ENCODE assay signal across 21 cellular contexts in the genomic region with DNA sequence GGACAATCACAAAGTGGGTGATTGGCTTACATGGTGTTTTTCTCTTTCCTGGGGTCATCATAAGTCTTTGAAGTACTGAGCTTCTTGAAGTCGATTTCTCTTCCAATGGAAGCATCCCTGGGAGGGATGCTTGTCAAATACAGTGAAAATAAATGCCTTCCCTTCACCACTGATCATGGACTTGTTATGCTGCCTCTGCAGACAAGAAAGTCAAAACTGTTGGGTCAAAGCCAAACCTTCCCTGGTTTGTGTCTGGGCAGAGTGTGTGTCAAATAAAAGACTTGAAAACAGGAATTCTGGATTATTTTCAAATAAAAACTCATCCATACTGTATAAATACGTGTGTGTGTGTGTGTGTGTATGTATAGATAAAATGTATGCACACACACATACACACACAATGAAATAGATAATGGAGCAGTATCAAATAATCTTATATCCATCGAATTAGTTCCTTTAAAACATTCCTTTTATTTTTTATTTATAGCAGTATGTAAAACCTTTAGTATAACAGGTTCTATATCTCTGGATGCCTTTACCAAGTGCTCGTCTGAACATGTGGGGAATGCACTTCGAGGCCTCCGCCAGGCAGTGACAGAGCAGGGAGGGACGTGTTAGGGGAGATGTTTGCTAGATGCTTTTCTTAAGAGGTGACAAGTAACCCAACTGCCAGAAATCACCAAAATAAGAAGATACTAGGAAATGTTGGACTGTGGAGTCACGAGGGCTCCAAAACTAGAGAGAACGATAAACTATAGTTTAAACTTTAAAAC. TPM values are rescaled to one million over a fixed set of nuclear protein-coding genes. Genes with fewer than 3 reads are reported as not detected.
DNase-seq lines count a peak whose midpoint lies in the region; ATAC-seq, FAIRE-seq and TF ChIP-seq lines count a peak whose summit lies in the region.
"Had no signal": no experiment of that assay in that cellular context is flagged by ENCODE, and none has a peak within 500 bp of the region (broad histone marks: within the 10 kb centered on the region; RNA-seq: fewer than 3 reads in every experiment).

No MANE protein-coding gene starts in this region.

- CTCF ChIA-PET in CD8-positive, alpha-beta T cell (lab: Charles Lee) = interaction anchor here (0.6 kb wide), 1 partner anchor 473 kb away, joined by 3 read pairs; no protein-coding TSS in a partner anchor

- H3K36me3 Mint-ChIP-seq in mesothelial cell of epicardium = no peaks in the 10 kb centered on the region
- no peaks in the 10 kb centered on the region for H3K36me3 Mint-ChIP-seq in CD8-positive, alpha-beta T cell
- no peaks in the 10 kb centered on the region for H3K36me3 Mint-ChIP-seq in type B pancreatic cell
- H3K36me3 Mint-ChIP-seq: activated CD4-positive, alpha-beta memory T cell treated with anti-CD3 and anti-CD28 coated beads for 36 hours; activated naive CD4-positive, alpha-beta T cell treated with anti-CD3 and anti-CD28 coated beads, Interleukin-2, amount 50 U/mL, for 72 hours had no signal

- no peaks in the 10 kb centered on the region for H3K36me3 ChIP-seq in bronchial epithelial cell (ENCODE audit: control insufficient read depth, insufficient read depth, low read length)
- H3K36me3 ChIP-seq in CD8-positive, alpha-beta T cell (ENCODE audit: insufficient read depth, low read length) = no peaks in the 10 kb centered on the region
- H3K36me3 ChIP-seq: stomach had no signal

- no peak for TF ChIP-seq CTCF in bronchial epithelial cell (IDR thresholded peaks at IDR 0.05; ENCODE audit: insufficient read depth, low read length, severe bottlenecking)
- TF ChIP-seq CTCF in mesothelial cell of epicardium (IDR thresholded peaks at IDR 0.05; ENCODE audit: unreplicated experiment) = no peak
- no peak for TF ChIP-seq CTCF in CD8-positive, alpha-beta T cell (IDR thresholded peaks at IDR 0.05)
- TF ChIP-seq CTCF in type B pancreatic cell (conservative IDR thresholded peaks at IDR 0.05) = no peak

- H3K4me1 Mint-ChIP-seq in mesothelial cell of epicardium (peaks cover 48% of the 10 kb centered on the region), type B pancreatic cell (ENCODE audit: unreplicated experiment) (peaks cover 8% of the 10 kb centered on the region)
- no peaks in the 10 kb centered on the region for H3K4me1 Mint-ChIP-seq in CD8-positive, alpha-beta T cell (ENCODE audit: low read depth)

- no peaks in the 10 kb centered on the region for H3K9me3 ChIP-seq in CD8-positive, alpha-beta T cell (ENCODE audit: low read length)
- H3K9me3 ChIP-seq: stomach had no signal

- intact Hi-C loops in CD8-positive, alpha-beta T cell (cut with DNase I, micrococcal nuclease) = no loop called here

- peaks cover 3% of the 10 kb centered on the region for H3K27me3 Mint-ChIP-seq in mesothelial cell of epicardium (ENCODE audit: low read depth)
- peaks cover 6% of the 10 kb centered on the region for H3K27me3 Mint-ChIP-seq in CD8-positive, alpha-beta T cell (ENCODE audit: low read depth)
- H3K27me3 Mint-ChIP-seq in type B pancreatic cell = no peaks in the 10 kb centered on the region

- no peaks in the 10 kb centered on the region for H3K4me1 ChIP-seq in CD8-positive, alpha-beta T cell (ENCODE audit: insufficient read depth, low read length)
- H3K4me1 ChIP-seq: stomach had no signal

- no peak for ATAC-seq in CD8-positive, alpha-beta T cell
- no peak for ATAC-seq in HG02678 (IDR thresholded peaks at IDR 0.05; ENCODE audit: unreplicated experiment)

- peak overlapping the region; percentile 3 for H3K27ac Mint-ChIP-seq in mesothelial cell of epicardium
- H3K27ac Mint-ChIP-seq in CD8-positive, alpha-beta T cell = no peak overlapping the region
- H3K27ac Mint-ChIP-seq in type B pancreatic cell = no peak overlapping the region
- H3K27ac Mint-ChIP-seq: activated CD4-positive, alpha-beta memory T cell treated with anti-CD3 and anti-CD28 coated beads for 36 hours; activated naive CD4-positive, alpha-beta T cell treated with anti-CD3 and anti-CD28 coated beads, Interleukin-2, amount 50 U/mL, for 72 hours had no signal

- H3K4me3 ChIP-seq in bronchial epithelial cell (ENCODE audit: low read depth, low read length) = no peak overlapping the region
- no peak overlapping the region for H3K4me3 ChIP-seq in CD8-positive, alpha-beta T cell (ENCODE audit: low read depth, low read length)
- H3K4me3 ChIP-seq: stomach had no signal

- H3K4me3 Mint-ChIP-seq in mesothelial cell of epicardium = no peak overlapping the region
- no peak overlapping the region for H3K4me3 Mint-ChIP-seq in CD8-positive, alpha-beta T cell
- H3K4me3 Mint-ChIP-seq in type B pancreatic cell = no peak overlapping the region
- H3K4me3 Mint-ChIP-seq: activated CD4-positive, alpha-beta memory T cell treated with anti-CD3 and anti-CD28 coated beads for 36 hours; activated T-cell treated with anti-CD3 and anti-CD28 coated beads, Interleukin-2, amount 50 U/mL, for 4 hours had no signal

- no peak for FAIRE-seq in bronchial epithelial cell (lab: Jason Lieb, UNC)
- FAIRE-seq: GM12892, urothelium cell line had no signal

- no peaks in the 10 kb centered on the region for H3K27me3 ChIP-seq in bronchial epithelial cell (ENCODE audit: control insufficient read depth, insufficient read depth, low read length)
- no peaks in the 10 kb centered on the region for H3K27me3 ChIP-seq in CD8-positive, alpha-beta T cell (ENCODE audit: insufficient read depth, low read length)
- H3K27me3 ChIP-seq: stomach had no signal

- H3K27ac ChIP-seq in CD8-positive, alpha-beta T cell (ENCODE audit: low read depth, low read length) = no peak overlapping the region
- H3K27ac ChIP-seq: KMS-11, stomach, VCaP had no signal

- DNase-seq in EH (ENCODE audit: low read depth) (peak; percentile 45), M059J (ENCODE audit: low read depth) (peak; percentile 68), bronchial epithelial cell (ENCODE audit: low read depth) (peak; percentile 41), mesothelial cell of epicardium (ENCODE audit: low spot score in 2 of 2, unreplicated experiment in 2 of 2) (no peak), type B pancreatic cell (ENCODE audit: extremely low spot score, unreplicated experiment) (no peak)
- no peak for DNase-seq in CD8-positive, alpha-beta T cell
- no peak for DNase-seq in activated CD4-positive, alpha-beta T cell treated with anti-CD3 and anti-CD28 coated beads, Interleukin-2, amount 50 U/mL, for 1 hour
- DNase-seq: activated CD4-positive, alpha-beta memory T cell treated with anti-CD3 and anti-CD28 coated beads for 36 hours; activated T-cell treated with anti-CD3 and anti-CD28 coated beads, Interleukin-2, amount 50 U/mL, for 4 hours; GF-D8; islet precursor cell; NK-92 treated with Interleukin-12 subunit alpha and Interleukin-12 subunit beta, amount 100 ng/mL, for 24 hours; retina; stomach had no signal

- POLR2A ChIA-PET in CD8-positive, alpha-beta T cell (lab: Charles Lee) = no interaction called here

- H3K9me3 Mint-ChIP-seq in mesothelial cell of epicardium = no peaks in the 10 kb centered on the region
- H3K9me3 Mint-ChIP-seq in CD8-positive, alpha-beta T cell = no peaks in the 10 kb centered on the region
- no peaks in the 10 kb centered on the region for H3K9me3 Mint-ChIP-seq in type B pancreatic cell
- H3K9me3 Mint-ChIP-seq: activated CD4-positive, alpha-beta memory T cell treated with anti-CD3 and anti-CD28 coated beads for 36 hours; activated naive CD4-positive, alpha-beta T cell treated with anti-CD3 and anti-CD28 coated beads, Interleukin-2, amount 50 U/mL, for 72 hours; activated T-cell treated with anti-CD3 and anti-CD28 coated beads, Interleukin-2, amount 50 U/mL, for 4 hours had no signal

RNA-seq across cellular contexts. Expression of a gene that starts 27.2 kb away (rescaled TPM):
- 0.17 TPM in 1 of 2 replicates, not detected in the other for total RNA-seq in M059J (2014; rRNA removed; shearing (Covaris generic))
- total RNA-seq in bronchial epithelial cell = not detected in 2 replicates
- total RNA-seq in mesothelial cell of epicardium = 0.49 to 0.86 TPM (median 0.61 TPM) in 3 replicates
- not detected for total RNA-seq in CD8-positive, alpha-beta T cell
- 0.64 and 1.1 TPM in 2 replicates for total RNA-seq in type B pancreatic cell (ENCODE audit: low replicate concordance)
- total RNA-seq: activated CD4-positive, alpha-beta memory T cell treated with anti-CD3 and anti-CD28 coated beads for 36 hours; activated naive CD4-positive, alpha-beta T cell treated with anti-CD3 and anti-CD28 coated beads, Interleukin-2, amount 50 U/mL, for 72 hours; T-helper 1 cell treated with Interleukin-12 subunit alpha and Interleukin-12 subunit beta and Interleukin-4 antibody, amounts not matched to agents 30 ng/mL and 1 ng/mL, for 36 hours had no signal

Comparison
In these comparisons a context has a peak if more than half of its experiments do, and no peak if none do; other contexts are left out.
1. DNase-seq: peak in EH (single experiment), M059J (single experiment) and bronchial epithelial cell (single experiment); none in mesothelial cell of epicardium (0 of 2), CD8-positive, alpha-beta T cell (0 of 7), activated CD4-positive, alpha-beta T cell treated with anti-CD3 and anti-CD28 coated beads, Interleukin-2, amount 50 U/mL, for 1 hour (single experiment) and type B pancreatic cell (single experiment).